In genomic region chr1:115705085-115706008, GRCh38 we compare ENCODE assay signal across 16 cellular contexts.
DNase-seq lines count a peak whose midpoint lies in the region; ATAC-seq and TF ChIP-seq lines count a peak whose summit lies in the region.
"Had no signal": no experiment of that assay in that cellular context is flagged by ENCODE, and none has a peak within 500 bp of the region (broad histone marks: within the 10 kb centered on the region; RNA-seq: fewer than 3 reads in every experiment).

No MANE protein-coding gene starts in this region.

- H3K9me3 Mint-ChIP-seq in GM23338: no peaks in the 10 kb centered on the region; the same call in 2 of the 3 replicates
- H3K9me3 Mint-ChIP-seq in chondrocyte (ENCODE audit: low read depth): no peaks in the 10 kb centered on the region
- H3K9me3 Mint-ChIP-seq: H9, IgD-negative memory B cell had no signal

- no peaks in the 10 kb centered on the region for H3F3A ChIP-seq in GM23338 (replicated peaks; ENCODE audit: low read depth)
- no peaks in the 10 kb centered on the region for H3F3A ChIP-seq in PC-3 (ENCODE audit: low read length, unreplicated experiment)

- H3K4me2 ChIP-seq in GM23338 (no peak overlapping the region), PC-3 (ENCODE audit: low read length) (peak overlapping the region; percentile 59)

- H3K27ac Mint-ChIP-seq in GM23338 (no peak overlapping the region), chondrocyte (ENCODE audit: unreplicated experiment) (no peak overlapping the region)
- H3K27ac Mint-ChIP-seq: H9 had no signal

- DNase-seq in GM23338 (ENCODE audit: low spot score) (no peak), PC-3 (peak; percentile 57), chondrocyte (ENCODE audit: low spot score) (no peak), mucosa of descending colon (no peak), GM13976 (ENCODE audit: low spot score) (no peak), GF-D8 (lab: John Stamatoyannopoulos, UW) (no peak), GM19240 (ENCODE audit: insufficient read length, low spot score) (no peak), NCI-H1436 (lab: John Stamatoyannopoulos, UW) (no peak)
- DNase-seq: activated CD4-positive, alpha-beta T cell treated with anti-CD3 and anti-CD28 coated beads, Interleukin-2, amount 50 U/mL, for 4 hours; activated naive CD4-positive, alpha-beta T cell; aorta; H9; NCI-H1048; pancreas had no signal

- H3K4me1 Mint-ChIP-seq in GM23338 (peaks cover 2% of the 10 kb centered on the region; the same call in 2 of the 3 replicates), chondrocyte (ENCODE audit: low read depth) (peaks cover 5% of the 10 kb centered on the region)
- H3K4me1 Mint-ChIP-seq: IgD-negative memory B cell had no signal

- H3K9me3 ChIP-seq in PC-3 (ENCODE audit: low read length) (no peaks in the 10 kb centered on the region), mucosa of descending colon (no peaks in the 10 kb centered on the region)
- H3K9me3 ChIP-seq: pancreas had no signal

- no peak overlapping the region for H3K4me3 Mint-ChIP-seq in GM23338
- no peak overlapping the region for H3K4me3 Mint-ChIP-seq in chondrocyte (ENCODE audit: unreplicated experiment)
- H3K4me3 Mint-ChIP-seq: H9, IgD-negative memory B cell had no signal

- CTCF ChIA-PET in PC-3 (lab: Charles Lee): interaction anchor here (0.5 to 2.7 kb wide), 9 partner anchors 9 to 588 kb away, joined by 3 to 57 read pairs (median 10); partner anchors contain the start of gene VANGL1

- TF ChIP-seq CTCF in GM23338 (conservative IDR thresholded peaks at IDR 0.05; ENCODE audit: low read depth in 2 of 2) (0 out of 4 replicates have a peak, but pooled peaks of 1 of the 2 experiments have one; percentile 13), PC-3 (conservative IDR thresholded peaks at IDR 0.05; ENCODE audit: low read depth, low read length) (peak; percentile 20; the same call in 1 of the 2 replicates), chondrocyte (IDR thresholded peaks at IDR 0.05) (peak; percentile 21), mucosa of descending colon (IDR thresholded peaks at IDR 0.05) (no peak), GM13976 (IDR thresholded peaks at IDR 0.05; ENCODE audit: borderline replicate concordance, control extremely low read depth, extremely low read depth, insufficient read depth, missing control alignments) (no peak)

- H3K4me3 ChIP-seq in GM23338 (no peak overlapping the region), PC-3 (ENCODE audit: low read length) (no peak overlapping the region), mucosa of descending colon (no peak overlapping the region)
- H3K4me3 ChIP-seq: pancreas had no signal

- POLR2A ChIA-PET in PC-3 (lab: Charles Lee; ENCODE audit: unreplicated experiment): interaction anchor here (0.5 to 0.6 kb wide), 2 partner anchors 258 to 406 kb away, joined by 3 to 6 read pairs; partner anchors contain the start of gene MAB21L3

- H3K79me2 ChIP-seq in GM23338 (replicated peaks; ENCODE audit: insufficient read depth) (no peaks in the 10 kb centered on the region), PC-3 (ENCODE audit: low read length) (no peaks in the 10 kb centered on the region)

- 0 out of 2 replicates have a peak overlapping the region, but pooled peaks have one; percentile 27 for H3K9ac ChIP-seq in PC-3 (ENCODE audit: low read length)

- in situ Hi-C loops in GM13976 (cut with MboI; ENCODE audit: low sequenced_read_pairs, unreplicated experiment): loop anchor here (5.0 kb wide), 1 partner anchor 98 kb away; no protein-coding TSS in a partner anchor

- H3K36me3 Mint-ChIP-seq in GM23338 (ENCODE audit: low read depth) (no peaks in the 10 kb centered on the region), chondrocyte (ENCODE audit: low read depth) (no peaks in the 10 kb centered on the region)
- H3K36me3 Mint-ChIP-seq: IgD-negative memory B cell had no signal

- H2AFZ ChIP-seq in GM23338 (0 out of 2 replicates have a peak overlapping the region, but pooled peaks have one; percentile 52), PC-3 (ENCODE audit: low read length) (no peak overlapping the region)

- H3K27me3 ChIP-seq in GM23338 (ENCODE audit: insufficient read depth): no peaks in the 10 kb centered on the region
- no peaks in the 10 kb centered on the region for H3K27me3 ChIP-seq in PC-3 (ENCODE audit: low read length)
- H3K27me3 ChIP-seq: pancreas had no signal

- H3K4me1 ChIP-seq in GM23338 (ENCODE audit: insufficient read depth): no peaks in the 10 kb centered on the region
- H3K4me1 ChIP-seq in PC-3 (ENCODE audit: insufficient read depth, low read length): peaks cover 22% of the 10 kb centered on the region
- no peaks in the 10 kb centered on the region for H3K4me1 ChIP-seq in mucosa of descending colon (ENCODE audit: low read depth)
- H3K4me1 ChIP-seq: pancreas had no signal

- intact Hi-C loops in PC-3 (cut with micrococcal nuclease): loop anchor here (1.0 to 5.0 kb wide), 2 partner anchors 67 to 97 kb away; no protein-coding TSS in a partner anchor
- intact Hi-C loops in mucosa of descending colon (cut with DNase I, micrococcal nuclease): loop anchor here (10.0 kb wide), 2 partner anchors 91 to 101 kb away; no protein-coding TSS in a partner anchor

- BruUV-seq in PC-3 (replicated peaks; lab: Mats Ljungman, UMichigan): no TSS peak

- H3K36me3 ChIP-seq in GM23338 (ENCODE audit: insufficient read depth) (no peaks in the 10 kb centered on the region), PC-3 (ENCODE audit: low read depth, low read length) (no peaks in the 10 kb centered on the region), mucosa of descending colon (ENCODE audit: low read depth) (no peaks in the 10 kb centered on the region)
- H3K36me3 ChIP-seq: pancreas had no signal

- no peak overlapping the region for H3K27ac ChIP-seq in GM23338 (ENCODE audit: low read depth)
- H3K27ac ChIP-seq in PC-3 (ENCODE audit: low read length): peak overlapping the region; percentile 64
- H3K27ac ChIP-seq: pancreas had no signal

- ATAC-seq in GM23338 (peak; percentile 22; the same call in 1 of the 3 replicates), PC-3 (peak; percentile 77), mucosa of descending colon (peak; percentile 45)
- ATAC-seq: left lobe of liver, pancreas had no signal

- H3K27me3 Mint-ChIP-seq in GM23338 (ENCODE audit: insufficient read depth, low read depth, poor library complexity): no peaks in the 10 kb centered on the region
- H3K27me3 Mint-ChIP-seq in chondrocyte (ENCODE audit: low read depth): peaks cover 22% of the 10 kb centered on the region
- H3K27me3 Mint-ChIP-seq: IgD-negative memory B cell had no signal

- H4K20me1 ChIP-seq in GM23338 (replicated peaks; ENCODE audit: insufficient read depth) (no peaks in the 10 kb centered on the region), PC-3 (ENCODE audit: low read length) (no peaks in the 10 kb centered on the region)

- H3K9me2 ChIP-seq in GM23338 (ENCODE audit: insufficient read depth) (no peaks in the 10 kb centered on the region), PC-3 (replicated peaks; ENCODE audit: low read length) (no peaks in the 10 kb centered on the region)

TF ChIP-seq in GM23338, 12 proteins besides CTCF, POLR2A, EP300 and RAD21 (continues in another document):
- TF ChIP-seq EZH2 (IDR thresholded peaks at IDR 0.05; ENCODE audit: low read depth, unreplicated experiment): no peak
- no peak for TF ChIP-seq STAT1 (IDR thresholded peaks at IDR 0.05; ENCODE audit: unreplicated experiment)
- TF ChIP-seq, protein P1, sequence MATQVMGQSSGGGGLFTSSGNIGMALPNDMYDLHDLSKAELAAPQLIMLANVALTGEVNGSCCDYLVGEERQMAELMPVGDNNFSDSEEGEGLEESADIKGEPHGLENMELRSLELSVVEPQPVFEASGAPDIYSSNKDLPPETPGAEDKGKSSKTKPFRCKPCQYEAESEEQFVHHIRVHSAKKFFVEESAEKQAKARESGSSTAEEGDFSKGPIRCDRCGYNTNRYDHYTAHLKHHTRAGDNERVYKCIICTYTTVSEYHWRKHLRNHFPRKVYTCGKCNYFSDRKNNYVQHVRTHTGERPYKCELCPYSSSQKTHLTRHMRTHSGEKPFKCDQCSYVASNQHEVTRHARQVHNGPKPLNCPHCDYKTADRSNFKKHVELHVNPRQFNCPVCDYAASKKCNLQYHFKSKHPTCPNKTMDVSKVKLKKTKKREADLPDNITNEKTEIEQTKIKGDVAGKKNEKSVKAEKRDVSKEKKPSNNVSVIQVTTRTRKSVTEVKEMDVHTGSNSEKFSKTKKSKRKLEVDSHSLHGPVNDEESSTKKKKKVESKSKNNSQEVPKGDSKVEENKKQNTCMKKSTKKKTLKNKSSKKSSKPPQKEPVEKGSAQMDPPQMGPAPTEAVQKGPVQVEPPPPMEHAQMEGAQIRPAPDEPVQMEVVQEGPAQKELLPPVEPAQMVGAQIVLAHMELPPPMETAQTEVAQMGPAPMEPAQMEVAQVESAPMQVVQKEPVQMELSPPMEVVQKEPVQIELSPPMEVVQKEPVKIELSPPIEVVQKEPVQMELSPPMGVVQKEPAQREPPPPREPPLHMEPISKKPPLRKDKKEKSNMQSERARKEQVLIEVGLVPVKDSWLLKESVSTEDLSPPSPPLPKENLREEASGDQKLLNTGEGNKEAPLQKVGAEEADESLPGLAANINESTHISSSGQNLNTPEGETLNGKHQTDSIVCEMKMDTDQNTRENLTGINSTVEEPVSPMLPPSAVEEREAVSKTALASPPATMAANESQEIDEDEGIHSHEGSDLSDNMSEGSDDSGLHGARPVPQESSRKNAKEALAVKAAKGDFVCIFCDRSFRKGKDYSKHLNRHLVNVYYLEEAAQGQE (IDR thresholded peaks at IDR 0.05; ENCODE audit: unreplicated experiment): no peak
- TF ChIP-seq ZNF114 (CRISPR knock-in tag; IDR thresholded peaks at IDR 0.05): no peak
- TF ChIP-seq CREB1 (CRISPR knock-in tag; IDR thresholded peaks at IDR 0.05; ENCODE audit: low read depth): no peak

Comparison
In these comparisons a context has a peak if more than half of its experiments do, and no peak if none do; other contexts are left out.
1. ATAC-seq: peak in every context shown above with its lines; median percentile 77 in PC-3; 45 in mucosa of descending colon; 22 in GM23338.
2. CTCF ChIP-seq: peak in PC-3 (single experiment) and chondrocyte (single experiment); none in mucosa of descending colon (single experiment) and GM13976 (single experiment).